10 cellular contexts compared by ENCODE assay signal in genomic region chr2:230893881-230894781, GRCh38. TPM values are rescaled to one million over a fixed set of nuclear protein-coding genes. Genes with fewer than 3 reads are reported as not detected.
DNase-seq lines count a peak whose midpoint lies in the region; ATAC-seq and TF ChIP-seq lines count a peak whose summit lies in the region.
"Had no signal": no experiment of that assay in that cellular context is flagged by ENCODE, and none has a peak within 500 bp of the region (broad histone marks: within the 10 kb centered on the region; RNA-seq: fewer than 3 reads in every experiment).

No MANE protein-coding gene starts in this region.

- H3K27ac Mint-ChIP-seq in activated naive CD4-positive, alpha-beta T cell treated with anti-CD3 and anti-CD28 coated beads, Interleukin-2, amount 50 U/mL, for 72 hours = peak overlapping the region in 1 of 2 donors; percentile 4

- H3K36me3 ChIP-seq in KMS-11 (ENCODE audit: insufficient read depth) = no peaks in the 10 kb centered on the region
- no peaks in the 10 kb centered on the region for H3K36me3 ChIP-seq in tibial artery

- H3K4me2 ChIP-seq in KMS-11 = peak overlapping the region; percentile 99

- H3K4me1 ChIP-seq in KMS-11 (ENCODE audit: low read depth, poor library complexity, severe bottlenecking) (peaks cover 91% of the 10 kb centered on the region), tibial artery (no peaks in the 10 kb centered on the region)

- H3K9me3 Mint-ChIP-seq in activated naive CD4-positive, alpha-beta T cell treated with anti-CD3 and anti-CD28 coated beads, Interleukin-2, amount 50 U/mL, for 72 hours = no peaks in the 10 kb centered on the region
- H3K9me3 Mint-ChIP-seq: nephron had no signal

- peak in 1 of 2 donors; percentile 54 for DNase-seq in activated naive CD4-positive, alpha-beta T cell treated with anti-CD3 and anti-CD28 coated beads, Interleukin-2, amount 50 U/mL, for 72 hours (ENCODE audit: low spot score in 2 of 2)
- no peak for DNase-seq in activated naive CD4-positive, alpha-beta T cell (lab: John Stamatoyannopoulos, UW)
- DNase-seq in dorsolateral prefrontal cortex (peak in 6 of 10 donors; percentile 25 to 56 (median 48)), tibial artery (peak; percentile 6 to 54), ureter (ENCODE audit: low spot score) (no peak), KG1 (lab: John Stamatoyannopoulos, UW) (no peak), NCI-H446 treated with DMSO at 0.1 percent for 48 hours (lab: John Stamatoyannopoulos, UW) (no peak)

- peaks cover 0 to 5% (median 0%) of the 10 kb centered on the region in 3 donors for H3K9me3 ChIP-seq in tibial artery

- no peaks in the 10 kb centered on the region for H3K79me2 ChIP-seq in KMS-11 (ENCODE audit: insufficient read depth, low read depth)

- intact Hi-C loops in dorsolateral prefrontal cortex (cut with DNase I) (no loop called here), tibial artery (cut with DNase I; ENCODE audit: low total_unique reads) (no loop called here)

- H4K20me1 ChIP-seq in KMS-11 (ENCODE audit: insufficient read depth) = no peaks in the 10 kb centered on the region

- peak overlapping the region; percentile 89 for H3K27ac ChIP-seq in KMS-11
- H3K27ac ChIP-seq in dorsolateral prefrontal cortex = peak overlapping the region in 52 of 59 donors; percentile 12 to 86 (median 63)
- H3K27ac ChIP-seq in tibial artery = no peak overlapping the region
- H3K27ac ChIP-seq: SK-N-MC had no signal

- peak overlapping the region; percentile 36; the same call in 1 of the 2 replicates for H2AFZ ChIP-seq in KMS-11 (ENCODE audit: low read depth)

- H3K27me3 ChIP-seq in KMS-11 (ENCODE audit: insufficient read depth, low read depth) (no peaks in the 10 kb centered on the region), dorsolateral prefrontal cortex (no peaks in the 10 kb centered on the region), tibial artery (peaks cover 0 to 33% of the 10 kb centered on the region in 2 donors)

- peak overlapping the region; percentile 71 for H3K9ac ChIP-seq in KMS-11

- no peak for TF ChIP-seq CTCF in KMS-11 (conservative IDR thresholded peaks at IDR 0.05; ENCODE audit: low read depth, low read length)
- no peak for TF ChIP-seq CTCF in dorsolateral prefrontal cortex (IDR thresholded peaks at IDR 0.05 in 54 of 56, conservative IDR thresholded peaks at IDR 0.05 in 2 of 56; ENCODE audit: low read depth in 1 of 56, partially characterized antibody in 56 of 56)
- no peak for TF ChIP-seq CTCF in tibial artery (IDR thresholded peaks at IDR 0.05)

- ATAC-seq in activated naive CD4-positive, alpha-beta T cell treated with anti-CD3 and anti-CD28 coated beads, Interleukin-2, amount 50 U/mL, for 72 hours = peak; percentile 51 to 85

- H3K36me3 Mint-ChIP-seq in activated naive CD4-positive, alpha-beta T cell treated with anti-CD3 and anti-CD28 coated beads, Interleukin-2, amount 50 U/mL, for 72 hours = peaks cover 0 to 8% of the 10 kb centered on the region in 2 donors

- H3K4me3 ChIP-seq in KMS-11 (IDR thresholded peaks at IDR 0.05; ENCODE audit: insufficient read depth, low read depth, low read length) (peak overlapping the region; percentile 9), dorsolateral prefrontal cortex (no peak overlapping the region), tibial artery (no peak overlapping the region)
- H3K4me3 ChIP-seq: SK-N-MC had no signal

RNA-seq across cellular contexts. Expression of gene ITM2C, which starts 29.4 kb away (rescaled TPM):
- total RNA-seq in activated naive CD4-positive, alpha-beta T cell treated with anti-CD3 and anti-CD28 coated beads, Interleukin-2, amount 50 U/mL, for 72 hours = 10 to 100 TPM; 18.4 to 90.2 TPM
- total RNA-seq in dorsolateral prefrontal cortex (1,000 to 10,000 TPM in 1 of 120 experiments, 100 to 1,000 TPM in 119; 391 to 1,107 (median 596) TPM), ureter (227 TPM)

RNA-seq across cellular contexts. Expression of gene GPR55, which starts 30.9 kb away (rescaled TPM):
- 10 to 100 TPM in 1 of 2 donors, 1 to 10 TPM in 1; 2.6 to 12.1 TPM for total RNA-seq in activated naive CD4-positive, alpha-beta T cell treated with anti-CD3 and anti-CD28 coated beads, Interleukin-2, amount 50 U/mL, for 72 hours
- total RNA-seq in dorsolateral prefrontal cortex (1 to 10 TPM in 74 of 120 experiments, under 1 TPM in 46; 0.14 to 6.3 (median 1.2) TPM), ureter (0.39 TPM)

Comparison
In these comparisons a context has a peak if more than half of its experiments do, and no peak if none do; other contexts are left out.
1. DNase-seq: peak in dorsolateral prefrontal cortex (6 of 10) and tibial artery (2 of 2); none in activated naive CD4-positive, alpha-beta T cell (0 of 4), ureter (single experiment), KG1 (single experiment) and NCI-H446 treated with DMSO at 0.1 percent for 48 hours (single experiment).
2. H3K27ac ChIP-seq: peak in KMS-11 (single experiment) and dorsolateral prefrontal cortex (52 of 59); none in tibial artery (0 of 2).